25 cellular contexts compared by ENCODE assay signal in the genomic region with DNA sequence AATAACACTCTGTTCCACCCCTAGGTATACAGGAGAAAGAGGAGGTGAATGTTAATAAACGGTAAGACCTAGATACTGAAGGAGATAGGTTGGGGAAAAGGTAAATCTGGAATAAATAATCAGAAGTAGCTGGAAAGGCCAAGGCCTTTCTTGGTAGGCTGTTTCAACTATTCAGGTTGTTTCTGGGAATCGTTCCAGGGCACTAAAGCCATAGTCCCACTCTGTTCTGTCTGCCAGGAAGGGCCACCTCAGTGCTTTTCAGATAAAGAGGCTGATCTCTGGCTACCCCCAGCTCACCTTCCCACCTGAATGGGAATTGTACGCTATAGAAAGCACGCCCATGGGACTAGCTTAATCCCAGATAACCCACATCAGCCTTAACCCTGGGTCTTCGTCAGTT.
"Had no signal": no experiment of that assay in that cellular context is flagged by ENCODE, and none has a peak within 500 bp of the region (broad histone marks: within the 10 kb centered on the region; RNA-seq: fewer than 3 reads in every experiment).

No MANE protein-coding gene starts in this region.

- H3K36me3 ChIP-seq: uterus had no signal

- FAIRE-seq: endometrium, islet of Langerhans had no signal

- H3K4me1 Mint-ChIP-seq: nephron had no signal

- H3K4me3 ChIP-seq: esophagus muscularis mucosa, gastrocnemius medialis, heart right ventricle, lower lobe of right lung, psoas muscle, spleen, tibial artery, upper lobe of left lung, uterus had no signal

- H3K27ac Mint-ChIP-seq: nephron; stimulated activated naive B cell treated with anti-CD40 and anti-IgM and Interleukin-4, amounts not matched to agents 10 μg/mL and 1 μg/mL and 100 μg/mL, for 72 hours had no signal

- H3K9me3 ChIP-seq: esophagus muscularis mucosa, gastrocnemius medialis, heart right ventricle, lower lobe of right lung, psoas muscle, spleen, tibial artery, upper lobe of left lung, uterus had no signal

- DNase-seq: effector memory CD4-positive, alpha-beta T cell; gastrocnemius medialis; heart right ventricle; hypothalamus; kidney glomerular epithelial cell; lower lobe of right lung; mesenchymal stem cell; midbrain; occipital lobe; psoas muscle; retina; stimulated activated CD4-positive, alpha-beta T cell treated with anti-CD3 and anti-CD28 coated beads, Interleukin-15, amount 100 ng/mL, for 24 hours; stimulated activated CD4-positive, alpha-beta T cell treated with anti-CD3 and anti-CD28 coated beads, Interleukin-1b, Interleukin-23, amount 100 ng/mL, for 48 hours; stimulated activated CD4-positive, alpha-beta T cell treated with anti-CD3 and anti-CD28 coated beads, Interleukin-4, amount 100 ng/mL, for 24 hours; stimulated activated naive B cell treated with anti-CD40 and anti-IgM and Interleukin-4, amounts not matched to agents 10 μg/mL and 1 μg/mL and 100 μg/mL, for 72 hours; tibial artery; upper lobe of left lung; uterus had no signal

- ATAC-seq: gastrocnemius medialis; heart right ventricle; lower lobe of right lung; psoas muscle; sciatic nerve; stimulated activated naive B cell treated with anti-CD40 and anti-IgM and Interleukin-4, amounts not matched to agents 10 μg/mL and 1 μg/mL and 100 μg/mL, for 72 hours had no signal

- H3K9me3 Mint-ChIP-seq: nephron; stimulated activated naive B cell treated with anti-CD40 and anti-IgM and Interleukin-4, amounts not matched to agents 10 μg/mL and 1 μg/mL and 100 μg/mL, for 72 hours had no signal

- H3K4me1 ChIP-seq: lower lobe of right lung, psoas muscle, spleen, tibial artery, upper lobe of left lung, uterus had no signal

- H3K27me3 ChIP-seq: esophagus muscularis mucosa, gastrocnemius medialis, heart right ventricle, spleen, tibial artery, upper lobe of left lung, uterus had no signal

- H3K27ac ChIP-seq: epithelial cell of prostate, esophagus muscularis mucosa, gastrocnemius medialis, lower lobe of right lung, psoas muscle, spleen, tibial artery, upper lobe of left lung, uterus had no signal

- H3K4me3 Mint-ChIP-seq: nephron; stimulated activated naive B cell treated with anti-CD40 and anti-IgM and Interleukin-4, amounts not matched to agents 10 μg/mL and 1 μg/mL and 100 μg/mL, for 72 hours had no signal
